Comparison of ENCODE assay signal across 16 cellular contexts in the genomic region with DNA sequence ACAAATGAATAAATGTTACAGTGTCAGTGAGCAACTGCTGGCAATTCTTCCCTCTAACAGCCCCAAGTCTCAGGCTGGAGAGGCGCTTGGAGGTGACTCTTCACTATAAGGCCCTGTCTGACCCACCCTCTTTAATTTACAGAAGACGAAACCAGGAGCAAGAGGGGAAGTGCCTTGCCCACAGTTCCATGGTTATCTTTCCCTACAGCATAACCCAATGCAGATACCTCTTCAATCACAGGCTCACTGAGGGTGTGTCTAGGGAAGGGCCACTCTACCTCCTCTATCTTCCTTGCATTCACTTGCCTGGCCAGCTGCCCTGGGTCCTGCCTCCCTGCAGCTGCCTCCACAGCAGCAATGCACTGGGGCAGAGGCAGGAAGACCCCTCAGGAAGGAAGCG. TPM values are rescaled to one million over a fixed set of nuclear protein-coding genes. Genes with fewer than 3 reads are reported as not detected.
DNase-seq lines count a peak whose midpoint lies in the region; ATAC-seq and TF ChIP-seq lines count a peak whose summit lies in the region.
"Had no signal": no experiment of that assay in that cellular context is flagged by ENCODE, and none has a peak within 500 bp of the region (broad histone marks: within the 10 kb centered on the region; RNA-seq: fewer than 3 reads in every experiment).

No MANE protein-coding gene starts in this region.

- H3K4me1 ChIP-seq in left ventricle myocardium inferior (peaks cover 77% of the 10 kb centered on the region), heart left ventricle (peaks cover 0 to 70% (median 42%) of the 10 kb centered on the region in 12 donors)

- TF ChIP-seq CTCF in left ventricle myocardium inferior (IDR thresholded peaks at IDR 0.05; ENCODE audit: borderline replicate concordance), result no peak
- no peak for TF ChIP-seq CTCF in heart left ventricle (IDR thresholded peaks at IDR 0.05)

- H3K4me3 ChIP-seq in left ventricle myocardium inferior (no peak overlapping the region), heart left ventricle (no peak overlapping the region)

- H3K9me3 ChIP-seq in left ventricle myocardium inferior (replicated peaks) (no peaks in the 10 kb centered on the region), heart left ventricle (no peaks in the 10 kb centered on the region)
- H3K9me3 ChIP-seq: SK-N-SH had no signal

- intact Hi-C loops in left ventricle myocardium inferior (cut with micrococcal nuclease), result loop anchor here (10.0 kb wide), 1 partner anchor 235 kb away; a partner anchor contains a TSS
- intact Hi-C loops in heart left ventricle (cut with DNase I), result loop anchor here in 3 of 10 donors (5.0 to 10.0 kb wide), 3 partner anchors 77 to 1475 kb away; a partner anchor contains a TSS

- no peak for TF ChIP-seq POLR2A in heart left ventricle (IDR thresholded peaks at IDR 0.05)

- 73 to 89% (median 86%) methylated on average over 3 of the region's 3 CpGs for WGBS in heart left ventricle, 4 donors

- H3K27me3 ChIP-seq in left ventricle myocardium inferior (ENCODE audit: low read depth), result no peaks in the 10 kb centered on the region
- H3K27me3 ChIP-seq in heart left ventricle, result no peaks in the 10 kb centered on the region

- peak overlapping the region; percentile 14 for H3K27ac ChIP-seq in left ventricle myocardium inferior (replicated peaks)
- peak overlapping the region in 2 of 12 donors; percentile 51 to 56 for H3K27ac ChIP-seq in heart left ventricle

- ATAC-seq in heart left ventricle (no peak), left lobe of liver (no peak)
- ATAC-seq: HepG2, Panc1 had no signal

- H3K36me3 ChIP-seq in left ventricle myocardium inferior, result no peaks in the 10 kb centered on the region
- H3K36me3 ChIP-seq in heart left ventricle, result no peaks in the 10 kb centered on the region

- DNase-seq in left ventricle myocardium inferior (no peak), heart left ventricle (no peak), MV-4-11 (lab: John Stamatoyannopoulos, UW) (peak; percentile 21), left lobe of liver (ENCODE audit: low spot score) (peak; percentile 40), NCI-H774 (lab: John Stamatoyannopoulos, UW) (no peak), HCEC 1CT (no peak), T1000 (lab: John Stamatoyannopoulos, UW) (no peak)
- DNase-seq: Karpas-422; NCI-H146; NCI-H2227 treated with DMSO at 0.1 percent for 48 hours; NCI-H524 treated with DMSO at 0.1 percent for 48 hours; NK-92 treated with Interleukin-12 subunit alpha and Interleukin-12 subunit beta, amount 100 ng/mL, for 24 hours; Right ventricle myocardium superior; SK-N-SH had no signal

RNA-seq across cellular contexts. Expression of a gene that starts 9.6 kb away (rescaled TPM):
- 18.3 TPM for total RNA-seq in left ventricle myocardium inferior
- total RNA-seq in heart left ventricle, result 10 to 100 TPM; 14.9 to 28.7 (median 20.8) TPM
- polyA plus RNA-seq in heart left ventricle, result 1 to 10 TPM; 5.4 to 9.7 TPM
- 11.6 TPM for total RNA-seq in left lobe of liver

Comparison
In these comparisons a context has a peak if more than half of its experiments do, and no peak if none do; other contexts are left out.
1. DNase-seq: peak in MV-4-11 (single experiment) and left lobe of liver (single experiment); none in left ventricle myocardium inferior (single experiment), heart left ventricle (0 of 5), NCI-H774 (single experiment), HCEC 1CT (single experiment) and T1000 (single experiment).